In the genomic region with DNA sequence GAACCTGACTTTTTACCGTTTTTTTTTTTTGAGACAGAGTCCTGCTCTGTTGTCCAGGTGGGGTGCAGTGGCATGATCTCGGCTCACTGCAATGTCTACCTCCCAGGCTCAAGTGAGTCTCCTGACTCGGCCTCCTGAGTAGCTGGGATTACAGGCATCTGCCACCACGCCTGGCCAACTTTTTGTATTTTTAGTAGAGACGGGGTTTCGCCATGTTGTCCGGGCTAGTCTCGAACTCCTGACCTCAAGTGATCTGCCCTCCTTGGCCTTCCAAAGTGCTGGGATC, we compare ENCODE assay signal across 1 cellular context.
TF ChIP-seq lines count a peak whose summit lies in the region.

No MANE protein-coding gene starts in this region.

TF ChIP-seq in HepG2, 621 proteins besides CTCF, POLR2A, EP300 and RAD21:
- TF ChIP-seq, protein P1, sequence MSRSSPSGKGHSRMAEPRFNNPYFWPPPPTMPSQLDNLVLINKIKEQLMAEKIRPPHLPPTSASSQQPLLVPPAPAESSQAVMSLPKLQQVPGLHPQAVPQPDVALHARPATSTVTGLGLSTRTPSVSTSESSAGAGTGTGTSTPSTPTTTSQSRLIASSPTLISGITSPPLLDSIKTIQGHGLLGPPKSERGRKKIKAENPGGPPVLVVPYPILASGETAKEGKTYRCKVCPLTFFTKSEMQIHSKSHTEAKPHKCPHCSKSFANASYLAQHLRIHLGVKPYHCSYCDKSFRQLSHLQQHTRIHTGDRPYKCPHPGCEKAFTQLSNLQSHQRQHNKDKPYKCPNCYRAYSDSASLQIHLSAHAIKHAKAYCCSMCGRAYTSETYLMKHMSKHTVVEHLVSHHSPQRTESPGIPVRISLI (CRISPR knock-in tag; IDR thresholded peaks at IDR 0.05; ENCODE audit: borderline replicate concordance), result 0 out of 2 replicates have a peak, but pooled peaks have one; percentile 19
